ENCODE assay signal across 8 cellular contexts in the genomic region with DNA sequence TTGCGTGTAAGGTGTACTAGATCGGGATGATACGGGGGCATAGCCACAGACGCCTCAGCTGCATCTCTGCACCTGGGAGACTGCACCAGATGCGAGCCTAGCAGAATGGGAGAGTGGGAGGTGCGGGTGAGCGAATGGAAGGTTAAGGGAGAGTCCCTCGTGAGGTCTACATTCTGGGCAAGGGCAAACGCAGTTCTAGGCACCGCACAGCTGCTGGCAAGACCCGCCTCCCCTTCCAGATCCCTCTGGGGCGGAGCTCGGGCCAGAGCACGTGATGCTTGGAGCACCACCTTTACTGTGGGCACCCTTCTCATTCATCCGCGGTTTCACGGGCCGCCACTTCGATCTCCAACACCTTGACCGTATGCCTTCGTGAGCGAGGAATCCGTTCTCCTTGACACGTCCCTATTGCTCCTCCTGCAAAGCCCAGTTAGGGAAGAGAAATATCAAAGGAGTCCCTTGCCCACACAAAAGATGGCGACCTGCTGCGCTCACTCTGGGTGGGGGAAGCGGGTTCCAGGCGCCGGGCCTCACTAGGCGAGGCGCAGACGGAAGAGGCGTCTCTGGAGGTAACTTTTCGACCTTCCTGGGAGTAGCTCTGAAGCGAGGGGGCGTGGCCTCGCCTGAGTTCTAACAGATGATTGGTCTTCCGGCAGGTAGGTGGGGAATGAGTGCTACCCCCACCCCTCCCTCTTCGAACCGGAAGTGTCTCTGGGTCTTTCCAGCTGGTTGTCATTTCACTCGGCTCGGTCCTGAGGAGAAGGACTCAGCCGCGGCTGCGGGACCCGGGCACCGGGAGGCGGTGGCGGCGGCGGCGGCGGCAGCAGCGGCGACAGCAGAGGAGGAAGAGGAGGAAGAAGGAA. TPM values are rescaled to one million over a fixed set of nuclear protein-coding genes. Genes with fewer than 3 reads are reported as not detected.
DNase-seq lines count a peak whose midpoint lies in the region; ATAC-seq and TF ChIP-seq lines count a peak whose summit lies in the region.

TSS of gene CPEB4 (plus strand) at position 740 of the 863 bp plus-strand sequence. CDS start 1,385 bp downstream, outside the sequence.

- TF ChIP-seq CTCF in PC-9 (conservative IDR thresholded peaks at IDR 0.05): no peak
- TF ChIP-seq CTCF in epithelial cell of proximal tubule (conservative IDR thresholded peaks at IDR 0.05; ENCODE audit: low read depth, low read length): no peak

- DNase-seq in DMS153 (lab: John Stamatoyannopoulos, UW) (peak; percentile 91), PC-9 (peak; percentile 96 to 98), epithelial cell of proximal tubule (ENCODE audit: low read depth) (peak; percentile 93), mucosa of gallbladder (ENCODE audit: low spot score) (peak; percentile 100)
- DNase-seq in Jurkat, Clone E6-1 (ENCODE audit: low read depth, low spot score): peak; percentile 98
- peak; percentile 93 for DNase-seq in activated T-cell treated with anti-CD3 and anti-CD28 coated beads, Interleukin-2, amount 50 U/mL, for 1 hour
- peak; percentile 93 to 97 for DNase-seq in stimulated activated CD8-positive, alpha-beta memory T cell treated with anti-CD3 and anti-CD28 coated beads, Interleukin-4, amount 100 ng/mL, for 4 hours (ENCODE audit: low read depth in 2 of 2, low spot score in 1 of 2)

- CTCF ChIA-PET in PC-9 (lab: Charles Lee): interaction anchor here (0.9 kb wide), 1 partner anchor 85 kb away, joined by 4 read pairs; no protein-coding TSS in a partner anchor

- no peaks in the 10 kb centered on the region for H4K20me1 ChIP-seq in PC-9 (ENCODE audit: insufficient read depth)

- H3K36me3 ChIP-seq in PC-9 (ENCODE audit: low read depth): no peaks in the 10 kb centered on the region

- POLR2A ChIA-PET in PC-9 (lab: Charles Lee; ENCODE audit: unreplicated experiment): interaction anchor here (0.6 to 1.1 kb wide), 8 partner anchors 41 to 946 kb away, joined by 3 to 12 read pairs (median 5); no protein-coding TSS in a partner anchor

- peak within 1 kb of the TSS; percentile 67 for H3K4me3 ChIP-seq in Jurkat, Clone E6-1 (ENCODE audit: low read length)
- H3K4me3 ChIP-seq in PC-9 (peak within 1 kb of the TSS; percentile 86), epithelial cell of proximal tubule (ENCODE audit: low read depth, low read length) (peak within 1 kb of the TSS; percentile 86)

- ATAC-seq in GM21619 (IDR thresholded peaks at IDR 0.05; ENCODE audit: unreplicated experiment): peak; percentile 87

- peak within 1 kb of the TSS; percentile 84 for H2AFZ ChIP-seq in PC-9

- intact Hi-C loops in PC-9 (cut with micrococcal nuclease; ENCODE audit: unreplicated experiment): loop anchor here (1.0 to 5.0 kb wide), 5 partner anchors 30 to 1316 kb away; partner anchors contain the start of gene STC2

- H3K4me1 ChIP-seq in PC-9 (replicated peaks; ENCODE audit: insufficient read depth): peaks cover 66% of the 10 kb centered on the region

- no peaks in the 10 kb centered on the region for H3K9me2 ChIP-seq in PC-9 (ENCODE audit: insufficient read depth)

- H3F3A ChIP-seq in PC-9 (ENCODE audit: insufficient read depth, low read depth): 0 out of 2 replicates have a peak, but pooled peaks cover 11% of the 10 kb centered on the region

- H3K27ac ChIP-seq in PC-9: peak within 1 kb of the TSS; percentile 84

- peak within 1 kb of the TSS; percentile 89 for H3K4me2 ChIP-seq in PC-9

- H3K79me2 ChIP-seq in PC-9 (ENCODE audit: low read depth): peaks cover 36% of the 10 kb centered on the region; the same call in 1 of the 2 replicates

- H3K9me3 ChIP-seq in PC-9 (ENCODE audit: insufficient read depth, low read depth): no peaks in the 10 kb centered on the region; the same call in 1 of the 2 replicates

- BruUV-seq in PC-9 (replicated peaks; lab: Mats Ljungman, UMichigan): TSS peak; percentile 69

- H3K27me3 ChIP-seq in PC-9 (ENCODE audit: insufficient read depth, low read depth): no peaks in the 10 kb centered on the region

RNA-seq across cellular contexts. Expression of gene CPEB4, which starts in this region (rescaled TPM):
- 5.3 TPM for polyA plus RNA-seq in Jurkat, Clone E6-1 (2012; ENCODE audit: insufficient read depth, insufficient read length)
- total RNA-seq in PC-9 (2021) (11.6 and 15.4 TPM in 2 replicates), epithelial cell of proximal tubule (9.5 and 17.5 TPM in 2 replicates), mucosa of gallbladder (50.6 TPM)

Comparison
In these comparisons a context has a peak if more than half of its experiments do, and no peak if none do; other contexts are left out.
1. Peak in every context shown above with its lines: DNase-seq, ATAC-seq, H3K4me3 ChIP-seq and H3K27ac ChIP-seq.